ENCODE assay signal across 1 cellular context in the genomic region with DNA sequence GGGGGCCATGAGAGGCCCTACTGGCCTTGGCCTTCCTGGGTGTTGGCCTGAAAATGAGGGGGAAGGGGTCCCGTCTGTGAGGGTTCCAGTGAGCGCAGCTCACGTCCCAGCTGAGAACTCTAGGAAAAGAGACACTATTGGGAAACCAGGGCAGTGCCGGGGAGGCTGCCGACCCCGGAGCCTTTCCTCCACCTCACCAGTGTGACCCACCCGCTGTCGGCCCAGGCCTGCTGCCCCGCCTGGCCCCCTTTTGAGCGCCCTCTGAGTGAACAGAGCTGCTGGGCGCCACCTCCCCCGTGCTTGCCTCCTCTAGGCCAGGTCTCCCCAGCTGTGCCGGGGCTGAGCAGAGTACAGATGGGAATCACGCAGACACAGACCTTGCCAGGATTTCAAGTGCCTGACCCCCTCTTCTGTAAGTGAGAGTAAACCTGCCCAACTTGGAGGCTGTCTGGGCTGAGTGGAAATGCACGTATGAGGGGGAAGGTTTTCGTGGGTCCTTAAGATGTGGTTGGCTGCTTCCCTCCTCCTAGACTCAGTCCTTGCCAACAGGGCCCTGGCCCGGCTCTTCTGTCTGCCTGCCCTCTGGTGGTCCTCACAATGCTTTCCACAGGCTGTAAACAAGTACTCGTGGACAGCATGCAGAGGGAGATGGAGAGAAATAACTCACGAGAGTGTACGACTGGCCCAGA.
TF ChIP-seq lines count a peak whose summit lies in the region.

No MANE protein-coding gene starts in this region.

TF ChIP-seq in HEK293, 187 proteins besides CTCF, POLR2A, EP300 and RAD21 (continued from another document):
- TF ChIP-seq, protein P1, sequence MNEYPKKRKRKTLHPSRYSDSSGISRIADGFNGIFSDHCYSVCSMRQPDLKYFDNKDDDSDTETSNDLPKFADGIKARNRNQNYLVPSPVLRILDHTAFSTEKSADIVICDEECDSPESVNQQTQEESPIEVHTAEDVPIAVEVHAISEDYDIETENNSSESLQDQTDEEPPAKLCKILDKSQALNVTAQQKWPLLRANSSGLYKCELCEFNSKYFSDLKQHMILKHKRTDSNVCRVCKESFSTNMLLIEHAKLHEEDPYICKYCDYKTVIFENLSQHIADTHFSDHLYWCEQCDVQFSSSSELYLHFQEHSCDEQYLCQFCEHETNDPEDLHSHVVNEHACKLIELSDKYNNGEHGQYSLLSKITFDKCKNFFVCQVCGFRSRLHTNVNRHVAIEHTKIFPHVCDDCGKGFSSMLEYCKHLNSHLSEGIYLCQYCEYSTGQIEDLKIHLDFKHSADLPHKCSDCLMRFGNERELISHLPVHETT (tag by site-specific recombination; IDR thresholded peaks at IDR 0.05), result no peak
- TF ChIP-seq ZNF530 (tag by site-specific recombination; IDR thresholded peaks at IDR 0.05; ENCODE audit: low read depth) (no peak), ZNF366 (tag by site-specific recombination; conservative IDR thresholded peaks at IDR 0.05) (no peak), ZIC2 (tag by site-specific recombination; IDR thresholded peaks at IDR 0.05) (no peak), ZNF558 (tag by site-specific recombination; IDR thresholded peaks at IDR 0.05) (no peak), ZNF112 (tag by site-specific recombination; IDR thresholded peaks at IDR 0.05) (no peak), ZNF354C (tag by site-specific recombination; IDR thresholded peaks at IDR 0.05; ENCODE audit: borderline replicate concordance, low read depth) (no peak), KLF1 (tag by site-specific recombination; IDR thresholded peaks at IDR 0.05) (no peak)
